Comparison of ENCODE assay signal across 8 cellular contexts in genomic region chr7:155002411-155003214, GRCh38. TPM values are rescaled to one million over a fixed set of nuclear protein-coding genes. Genes with fewer than 3 reads are reported as not detected.
DNase-seq lines count a peak whose midpoint lies in the region; ATAC-seq and TF ChIP-seq lines count a peak whose summit lies in the region.

A gene with protein sequence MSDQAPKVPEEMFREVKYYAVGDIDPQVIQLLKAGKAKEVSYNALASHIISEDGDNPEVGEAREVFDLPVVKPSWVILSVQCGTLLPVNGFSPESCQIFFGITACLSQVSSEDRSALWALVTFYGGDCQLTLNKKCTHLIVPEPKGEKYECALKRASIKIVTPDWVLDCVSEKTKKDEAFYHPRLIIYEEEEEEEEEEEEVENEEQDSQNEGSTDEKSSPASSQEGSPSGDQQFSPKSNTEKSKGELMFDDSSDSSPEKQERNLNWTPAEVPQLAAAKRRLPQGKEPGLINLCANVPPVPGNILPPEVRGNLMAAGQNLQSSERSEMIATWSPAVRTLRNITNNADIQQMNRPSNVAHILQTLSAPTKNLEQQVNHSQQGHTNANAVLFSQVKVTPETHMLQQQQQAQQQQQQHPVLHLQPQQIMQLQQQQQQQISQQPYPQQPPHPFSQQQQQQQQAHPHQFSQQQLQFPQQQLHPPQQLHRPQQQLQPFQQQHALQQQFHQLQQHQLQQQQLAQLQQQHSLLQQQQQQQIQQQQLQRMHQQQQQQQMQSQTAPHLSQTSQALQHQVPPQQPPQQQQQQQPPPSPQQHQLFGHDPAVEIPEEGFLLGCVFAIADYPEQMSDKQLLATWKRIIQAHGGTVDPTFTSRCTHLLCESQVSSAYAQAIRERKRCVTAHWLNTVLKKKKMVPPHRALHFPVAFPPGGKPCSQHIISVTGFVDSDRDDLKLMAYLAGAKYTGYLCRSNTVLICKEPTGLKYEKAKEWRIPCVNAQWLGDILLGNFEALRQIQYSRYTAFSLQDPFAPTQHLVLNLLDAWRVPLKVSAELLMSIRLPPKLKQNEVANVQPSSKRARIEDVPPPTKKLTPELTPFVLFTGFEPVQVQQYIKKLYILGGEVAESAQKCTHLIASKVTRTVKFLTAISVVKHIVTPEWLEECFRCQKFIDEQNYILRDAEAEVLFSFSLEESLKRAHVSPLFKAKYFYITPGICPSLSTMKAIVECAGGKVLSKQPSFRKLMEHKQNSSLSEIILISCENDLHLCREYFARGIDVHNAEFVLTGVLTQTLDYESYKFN (minus strand): TSS chr7:155003124. CDS start chr7:155002929, 195 bp downstream.

- H2AFZ ChIP-seq in DND-41 (ENCODE audit: low read depth, low read length), result peak within 1 kb of the TSS; percentile 98

- H3K9ac ChIP-seq in DND-41 (ENCODE audit: low read depth, low read length), result peak within 1 kb of the TSS; percentile 99

- H3K27me3 ChIP-seq in DND-41 (ENCODE audit: insufficient read depth, low read length, poor library complexity), result no peaks in the 10 kb centered on the region

- H3K27ac ChIP-seq in DND-41 (ENCODE audit: low read length), result peak within 1 kb of the TSS; percentile 97

- peaks cover 24% of the 10 kb centered on the region for H3K36me3 ChIP-seq in DND-41 (ENCODE audit: insufficient read depth, low read length)

- ATAC-seq in DND-41 (ENCODE audit: insufficient read depth, low read depth), result peak; percentile 67
- ATAC-seq in GM19452 (IDR thresholded peaks at IDR 0.05; ENCODE audit: unreplicated experiment), result peak; percentile 65
- peak; percentile 63 for ATAC-seq in HG03521 (IDR thresholded peaks at IDR 0.05; ENCODE audit: unreplicated experiment)
- ATAC-seq in sciatic nerve, result peak; percentile 57

- peaks cover 21% of the 10 kb centered on the region for H4K20me1 ChIP-seq in DND-41 (ENCODE audit: insufficient read depth, low read length)

- peak; percentile 70 for DNase-seq in DND-41
- peak; percentile 43 for DNase-seq in SK-N-DZ (ENCODE audit: low spot score)
- DNase-seq in amygdala (lab: John Stamatoyannopoulos, UW), result peak in 43 of 56 donors; percentile 12 to 96 (median 69)
- DNase-seq in hypothalamus (lab: John Stamatoyannopoulos, UW), result peak in 44 of 51 donors; percentile 40 to 95 (median 71)
- DNase-seq in sciatic nerve (ENCODE audit: low spot score), result peak; percentile 65
- DNase-seq in NCI-H187 treated with DMSO at 0.1 percent for 48 hours (lab: John Stamatoyannopoulos, UW), result no peak

- peaks cover 62% of the 10 kb centered on the region for H3K79me2 ChIP-seq in DND-41 (ENCODE audit: insufficient read depth, low read length)

- peak within 1 kb of the TSS; percentile 77 for H3K4me2 ChIP-seq in DND-41 (ENCODE audit: insufficient read depth, low read length)

- intact Hi-C loops in sciatic nerve (cut with DNase I), result no loop called here

- no peaks in the 10 kb centered on the region for H3K9me3 ChIP-seq in DND-41 (ENCODE audit: insufficient read depth, low read length, severe bottlenecking)

- peaks cover 46% of the 10 kb centered on the region for H3K4me1 ChIP-seq in DND-41 (ENCODE audit: insufficient read depth, low read length)

- TF ChIP-seq CTCF in DND-41 (IDR thresholded peaks at IDR 0.05; ENCODE audit: borderline replicate concordance, extremely low read depth, low read length, poor library complexity, severe bottlenecking), result no peak

- peak within 1 kb of the TSS; percentile 80 to 81 for H3K4me3 ChIP-seq in DND-41 (ENCODE audit: low read depth in 1 of 2, low read length in 2 of 2)

RNA-seq across cellular contexts. Expression of the gene that starts here (rescaled TPM):
- 24.1 and 24.9 TPM in 2 replicates for polyA plus RNA-seq in SK-N-DZ (2014; cell fraction: cytosol; rRNA removed)
- polyA plus RNA-seq in SK-N-DZ (2014; cell fraction: nucleus; rRNA removed), result 25.5 and 32.6 TPM in 2 replicates
- total RNA-seq in sciatic nerve, result 14.0 TPM
